ENCODE assay signal across 24 cellular contexts in the genomic region with DNA sequence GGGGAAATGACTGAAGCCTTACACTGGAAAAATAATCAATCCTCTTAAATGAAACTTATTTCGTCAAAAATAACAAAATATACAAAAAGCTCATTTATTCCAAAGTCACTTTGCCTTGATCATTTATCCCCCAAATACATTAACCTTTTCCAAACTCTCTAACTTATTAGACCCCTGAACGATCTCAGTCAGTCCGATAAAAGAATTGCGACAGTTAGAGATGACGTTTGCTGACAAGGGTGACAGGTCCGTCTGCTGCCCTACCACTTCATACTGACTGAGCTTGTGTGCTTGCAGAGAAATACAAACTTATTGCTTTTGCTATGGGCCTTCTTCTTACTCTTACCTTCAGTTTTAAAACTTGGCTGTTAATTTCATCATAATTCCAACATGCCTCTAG.
DNase-seq lines count a peak whose midpoint lies in the region; ATAC-seq, FAIRE-seq and TF ChIP-seq lines count a peak whose summit lies in the region.
"Had no signal": no experiment of that assay in that cellular context is flagged by ENCODE, and none has a peak within 500 bp of the region (broad histone marks: within the 10 kb centered on the region; RNA-seq: fewer than 3 reads in every experiment).

No MANE protein-coding gene starts in this region.

- no peaks in the 10 kb centered on the region for H3K27me3 ChIP-seq in CD8-positive, alpha-beta memory T cell (ENCODE audit: insufficient read depth, low read length, poor library complexity, severe bottlenecking)
- H3K27me3 ChIP-seq in K562 (ENCODE audit: control insufficient read depth in 2 of 2, insufficient read depth in 2 of 2, low read length in 2 of 2) (no peaks in the 10 kb centered on the region), left lung (no peaks in the 10 kb centered on the region), upper lobe of left lung (no peaks in the 10 kb centered on the region), right atrium auricular region (no peaks in the 10 kb centered on the region), heart right ventricle (no peaks in the 10 kb centered on the region)
- H3K27me3 ChIP-seq: BE2C, BLaER1 had no signal

- H3K4me1 ChIP-seq in CD8-positive, alpha-beta memory T cell (ENCODE audit: insufficient read depth, low read length): no peaks in the 10 kb centered on the region
- H3K4me1 ChIP-seq in K562 (replicated peaks in 1 of 2; ENCODE audit: control insufficient read depth in 2 of 2, insufficient read depth in 2 of 2, low read length in 2 of 2) (peaks cover 13 to 43% of the 10 kb centered on the region in 2 experiments; a peak in 4 of 5 replicates), left lung (no peaks in the 10 kb centered on the region), upper lobe of left lung (no peaks in the 10 kb centered on the region), right atrium auricular region (no peaks in the 10 kb centered on the region), heart right ventricle (peaks cover 0 to 7% (median 0%) of the 10 kb centered on the region in 9 donors)
- H3K4me1 ChIP-seq: BLaER1, Caco-2 had no signal

- TF ChIP-seq CTCF in K562 (IDR thresholded peaks at IDR 0.05 in 2 of 3, conservative IDR thresholded peaks at IDR 0.05 in 1 of 3; ENCODE audit: insufficient read depth in 2 of 3, low read depth in 1 of 3, low read length in 3 of 3): no peak
- TF ChIP-seq CTCF in left lung (IDR thresholded peaks at IDR 0.05): no peak
- no peak for TF ChIP-seq CTCF in upper lobe of left lung (IDR thresholded peaks at IDR 0.05)
- TF ChIP-seq CTCF in right atrium auricular region (IDR thresholded peaks at IDR 0.05): no peak
- no peak for TF ChIP-seq CTCF in heart right ventricle (IDR thresholded peaks at IDR 0.05)

- no peak for TF ChIP-seq RAD21 in K562 (CRISPR knock-in tag; conservative IDR thresholded peaks at IDR 0.05 in 1 of 2, IDR thresholded peaks at IDR 0.05 in 1 of 2)

- in situ Hi-C loops in K562 (cut with MboI): no loop called here

- H3K36me3 Mint-ChIP-seq in CD8-positive, alpha-beta memory T cell: no peaks in the 10 kb centered on the region
- H3K36me3 Mint-ChIP-seq: CD14-positive monocyte; CD4-positive, alpha-beta memory T cell; CD4-positive, CD25-positive, alpha-beta regulatory T cell had no signal

- H3K9me3 Mint-ChIP-seq in CD8-positive, alpha-beta memory T cell: no peaks in the 10 kb centered on the region

- no peaks in the 10 kb centered on the region for H3K4me1 Mint-ChIP-seq in CD8-positive, alpha-beta memory T cell
- H3K4me1 Mint-ChIP-seq: CD14-positive monocyte; CD4-positive, alpha-beta memory T cell; CD4-positive, CD25-positive, alpha-beta regulatory T cell had no signal

- FAIRE-seq in K562 (lab: Jason Lieb, UNC): peak; percentile 82
- FAIRE-seq: A204.1, D721Med, G401.6, GM12891, GM19239 had no signal

- peak; percentile 57 for ATAC-seq in K562
- ATAC-seq in left lung: peak; percentile 60
- no peak for ATAC-seq in upper lobe of left lung (ENCODE audit: low FRiP score in 2 of 2)
- no peak for ATAC-seq in heart right ventricle

- peaks cover 45% of the 10 kb centered on the region for H3K79me2 ChIP-seq in K562 (ENCODE audit: control insufficient read depth, insufficient read depth, low read length)

- no peak overlapping the region for H3K27ac Mint-ChIP-seq in CD8-positive, alpha-beta memory T cell
- H3K27ac Mint-ChIP-seq: CD14-positive monocyte; CD4-positive, alpha-beta memory T cell; CD4-positive, CD25-positive, alpha-beta regulatory T cell had no signal

- 0% methylated on average over 6 of the region's 6 CpGs for WGBS in K562 (ENCODE audit: insufficient coverage, low coverage, missing lambda C conversion rate)
- WGBS in upper lobe of left lung, 2 donors: 75 to 80% methylated on average over 6 of the region's 6 CpGs
- 93 to 94% methylated on average over 6 of the region's 6 CpGs for WGBS in heart right ventricle, 2 donors

- CTCF ChIA-PET in CD8-positive, alpha-beta memory T cell (lab: Charles Lee): no interaction called here
- CTCF ChIA-PET in K562 (lab: Yijun Ruan, JAX; ENCODE audit: low intra/inter-chr PET ratio): no interaction called here

- peak overlapping the region; percentile 75 for H2AFZ ChIP-seq in K562 (ENCODE audit: low read depth, low read length)

- POLR2A ChIA-PET in CD8-positive, alpha-beta memory T cell (lab: Charles Lee): no interaction called here
- POLR2A ChIA-PET in K562 (lab: Yijun Ruan, JAX): interaction anchor here (0.7 to 1.2 kb wide), 3 partner anchors 9 to 16 kb away, joined by 3 to 7 read pairs (median 3); no protein-coding TSS in a partner anchor

- no peaks in the 10 kb centered on the region for H3K27me3 Mint-ChIP-seq in CD8-positive, alpha-beta memory T cell
- H3K27me3 Mint-ChIP-seq: CD4-positive, CD25-positive, alpha-beta regulatory T cell had no signal

- no peaks in the 10 kb centered on the region for H3K9me1 ChIP-seq in K562 (ENCODE audit: control insufficient read depth, insufficient read depth, low read length)

- no peak for DNase-seq in CD8-positive, alpha-beta memory T cell
- DNase-seq in NCI-H446 (lab: John Stamatoyannopoulos, UW) (peak; percentile 95 to 100), K562 (ENCODE audit: extremely low read depth in 1 of 4, low spot score in 3 of 4) (no peak), left lung (no peak), upper lobe of left lung (no peak), right atrium auricular region (ENCODE audit: low spot score) (no peak), NCI-H187 (lab: John Stamatoyannopoulos, UW) (no peak), heart right ventricle (no peak)
- DNase-seq: 8988T; ACHN; BE2C; C1 segment of cervical spinal cord; Caco-2; Calu3; CD4-positive, alpha-beta memory T cell; CD4-positive, CD25-positive, alpha-beta regulatory T cell; GF-D8 had no signal

- no TSS peak for BruUV-seq in K562 (replicated peaks; lab: Mats Ljungman, UMichigan)

- no peak overlapping the region for H3K4me3 ChIP-seq in CD8-positive, alpha-beta memory T cell (ENCODE audit: low read length)
- H3K4me3 ChIP-seq in K562 (no peak overlapping the region), left lung (no peak overlapping the region), upper lobe of left lung (no peak overlapping the region), right atrium auricular region (no peak overlapping the region), heart right ventricle (no peak overlapping the region)
- H3K4me3 ChIP-seq: BLaER1 had no signal

- TF ChIP-seq POLR2A in K562 (conservative IDR thresholded peaks at IDR 0.05) (no peak), upper lobe of left lung (IDR thresholded peaks at IDR 0.05) (no peak)

- peak overlapping the region; percentile 35 for H3K27ac ChIP-seq in CD8-positive, alpha-beta memory T cell (ENCODE audit: low read depth, low read length)
- peak overlapping the region; percentile 89 for H3K27ac ChIP-seq in K562 (ENCODE audit: extremely low read depth, low read depth, low read length)
- no peak overlapping the region for H3K27ac ChIP-seq in left lung
- peak overlapping the region in 1 of 4 donors; percentile 16 for H3K27ac ChIP-seq in upper lobe of left lung
- no peak overlapping the region for H3K27ac ChIP-seq in right atrium auricular region
- no peak overlapping the region for H3K27ac ChIP-seq in heart right ventricle
- H3K27ac ChIP-seq: BLaER1 had no signal

- H3K4me3 Mint-ChIP-seq in CD8-positive, alpha-beta memory T cell: no peak overlapping the region
- H3K4me3 Mint-ChIP-seq: CD14-positive monocyte; CD4-positive, alpha-beta memory T cell; CD4-positive, CD25-positive, alpha-beta regulatory T cell had no signal

- TF ChIP-seq EP300 in K562 (IDR thresholded peaks at IDR 0.05; ENCODE audit: low read length) (no peak; the same call in 1 of the 2 replicates), upper lobe of left lung (IDR thresholded peaks at IDR 0.05) (no peak)

- peak overlapping the region; percentile 67 for H3K4me2 ChIP-seq in K562 (ENCODE audit: insufficient read depth, low read length)
- H3K4me2 ChIP-seq: BLaER1 had no signal

- no peaks in the 10 kb centered on the region for H4K20me1 ChIP-seq in K562 (replicated peaks; ENCODE audit: control insufficient read depth, insufficient read depth, low read length)
- H4K20me1 ChIP-seq: BLaER1 had no signal

- intact Hi-C loops in K562 (cut with micrococcal nuclease) (loop anchor here (5.0 kb wide), 1 partner anchor 46 kb away; no protein-coding TSS in a partner anchor), left lung (cut with DNase I) (no loop called here), heart right ventricle (cut with DNase I) (no loop called here)

- H3K9ac ChIP-seq in K562 (ENCODE audit: insufficient read depth in 1 of 2, low read depth in 2 of 2, low read length in 2 of 2): peak overlapping the region; percentile 68 to 71; a peak in 3 of 4 replicates
- H3K9ac ChIP-seq: BLaER1 had no signal

- no peaks in the 10 kb centered on the region for H3K9me3 ChIP-seq in CD8-positive, alpha-beta memory T cell (ENCODE audit: low read length)
- no peaks in the 10 kb centered on the region for H3K9me3 ChIP-seq in K562 (replicated peaks; ENCODE audit: control insufficient read depth, insufficient read depth, low read depth, low read length)
- H3K9me3 ChIP-seq in left lung: no peaks in the 10 kb centered on the region
- no peaks in the 10 kb centered on the region for H3K9me3 ChIP-seq in upper lobe of left lung
- H3K9me3 ChIP-seq in right atrium auricular region: no peaks in the 10 kb centered on the region
- no peaks in the 10 kb centered on the region for H3K9me3 ChIP-seq in heart right ventricle
- H3K9me3 ChIP-seq: BE2C, BLaER1, Caco-2 had no signal

- H3K36me3 ChIP-seq in CD8-positive, alpha-beta memory T cell (ENCODE audit: insufficient read depth, low read length): no peaks in the 10 kb centered on the region
- H3K36me3 ChIP-seq in K562 (ENCODE audit: control insufficient read depth, insufficient read depth, low read length) (no peaks in the 10 kb centered on the region), left lung (no peaks in the 10 kb centered on the region), upper lobe of left lung (no peaks in the 10 kb centered on the region), right atrium auricular region (no peaks in the 10 kb centered on the region), heart right ventricle (no peaks in the 10 kb centered on the region)
- H3K36me3 ChIP-seq: BE2C, BLaER1 had no signal

TF ChIP-seq in K562, 482 proteins besides CTCF, POLR2A, EP300 and RAD21 (continues in another document):
- TF ChIP-seq ATF1 (CRISPR knock-in tag; IDR thresholded peaks at IDR 0.05) (no peak), ATF1 (tag; IDR thresholded peaks at IDR 0.05) (peak; percentile 68), FOXP1 (CRISPR knock-in tag; IDR thresholded peaks at IDR 0.05) (no peak)

Comparison
In these comparisons a context has a peak if more than half of its experiments do, and no peak if none do; other contexts are left out.
1. DNase-seq: peak in NCI-H446 (2 of 2); none in CD8-positive, alpha-beta memory T cell (0 of 5), K562 (0 of 4), left lung (0 of 2), upper lobe of left lung (0 of 2), right atrium auricular region (single experiment), NCI-H187 (0 of 2) and heart right ventricle (0 of 2).
2. H3K27ac ChIP-seq: peak in CD8-positive, alpha-beta memory T cell (single experiment) and K562 (single experiment); none in left lung (0 of 2), right atrium auricular region (0 of 2) and heart right ventricle (0 of 10).
3. ATAC-seq: peak in K562 (single experiment) and left lung (single experiment); none in upper lobe of left lung (0 of 2) and heart right ventricle (0 of 8).